Comparison of ENCODE assay signal across 1 cellular context in genomic region chr19:10535613-10536012, GRCh38.
TF ChIP-seq lines count a peak whose summit lies in the region.

No MANE protein-coding gene starts in this region.

TF ChIP-seq in H1, 55 proteins besides CTCF, POLR2A, EP300 and RAD21:
- TF ChIP-seq CTBP2 (IDR thresholded peaks at IDR 0.05; ENCODE audit: borderline replicate concordance, insufficient read depth, insufficient read length, low read length): no peak
- TF ChIP-seq CREB1 (IDR thresholded peaks at IDR 0.05): no peak
- no peak for TF ChIP-seq KDM4A (IDR thresholded peaks at IDR 0.05; ENCODE audit: low read depth, low read length, severe bottlenecking)
- no peak for TF ChIP-seq JUN (IDR thresholded peaks at IDR 0.05; ENCODE audit: low read depth, low read length)
- no peak for TF ChIP-seq GABPA (IDR thresholded peaks at IDR 0.05; ENCODE audit: borderline replicate concordance, insufficient read depth, low read length)
- no peak for TF ChIP-seq ZNF274 (IDR thresholded peaks at IDR 0.05; ENCODE audit: borderline replicate concordance, extremely low read depth, low read length)
- TF ChIP-seq TCF12 (IDR thresholded peaks at IDR 0.05; ENCODE audit: low read depth, low read length): no peak
- no peak for TF ChIP-seq EGR1 (IDR thresholded peaks at IDR 0.05; ENCODE audit: borderline replicate concordance, low read depth, low read length)
- TF ChIP-seq SP4 (IDR thresholded peaks at IDR 0.05; ENCODE audit: low read length): no peak
- TF ChIP-seq MAX (IDR thresholded peaks at IDR 0.05): no peak
- TF ChIP-seq CHD7 (IDR thresholded peaks at IDR 0.05; ENCODE audit: insufficient replicate concordance, low read length): no peak
- no peak for TF ChIP-seq SP1 (IDR thresholded peaks at IDR 0.05; ENCODE audit: low read depth, low read length)
- TF ChIP-seq RNF2 (IDR thresholded peaks at IDR 0.05; ENCODE audit: borderline replicate concordance, low read depth, low read length, missing control alignments, poor library complexity, severe bottlenecking): no peak
